In the genomic region with DNA sequence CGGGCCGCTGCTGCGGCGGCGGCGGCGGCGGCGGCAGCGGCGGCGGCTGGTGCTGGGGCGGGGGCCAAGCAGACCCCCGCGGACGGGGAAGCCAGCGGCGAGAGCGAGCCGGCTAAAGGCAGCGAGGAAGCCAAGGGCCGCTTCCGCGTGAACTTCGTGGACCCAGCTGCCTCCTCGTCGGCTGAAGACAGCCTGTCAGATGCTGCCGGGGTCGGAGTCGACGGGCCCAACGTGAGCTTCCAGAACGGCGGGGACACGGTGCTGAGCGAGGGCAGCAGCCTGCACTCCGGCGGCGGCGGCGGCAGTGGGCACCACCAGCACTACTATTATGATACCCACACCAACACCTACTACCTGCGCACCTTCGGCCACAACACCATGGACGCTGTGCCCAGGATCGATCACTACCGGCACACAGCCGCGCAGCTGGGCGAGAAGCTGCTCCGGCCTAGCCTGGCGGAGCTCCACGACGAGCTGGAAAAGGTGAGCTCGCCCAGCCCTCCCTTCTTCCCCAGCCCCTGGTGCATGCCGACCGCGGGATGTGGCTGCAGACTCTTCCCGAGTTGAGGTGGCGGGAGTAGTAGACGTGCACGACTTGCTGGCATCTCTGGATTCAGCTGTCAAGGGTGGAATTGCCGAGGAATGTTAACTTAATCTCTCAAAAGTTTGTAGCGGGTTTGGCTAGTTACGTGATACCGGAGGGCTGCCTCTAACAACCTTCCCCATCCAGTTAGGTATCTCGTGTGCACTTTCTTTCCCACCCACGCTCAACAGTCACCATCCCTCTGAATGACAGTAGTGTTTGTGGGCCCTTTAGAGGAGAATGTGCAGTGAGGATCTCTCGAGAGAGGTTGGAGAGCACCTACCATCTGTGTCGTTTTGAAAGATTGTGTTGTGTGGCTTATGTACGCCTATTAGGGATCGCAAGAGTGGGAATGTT, we compare ENCODE assay signal across 8 cellular contexts. TPM values are rescaled to one million over a fixed set of nuclear protein-coding genes. Genes with fewer than 3 reads are reported as not detected.
A peak's percentile ranks its signal among the peaks of the same experiment; 100 is the strongest.
DNase-seq lines count a peak whose midpoint lies in the region; ATAC-seq and TF ChIP-seq lines count a peak whose summit lies in the region.

No MANE protein-coding gene starts in this region.

- intact Hi-C loops in ascending aorta (cut with DNase I): loop anchor here (5.0 to 10.0 kb wide), 3 partner anchors 210 to 1008 kb away; a partner anchor contains a TSS
- intact Hi-C loops in sciatic nerve (cut with DNase I): no loop called here

- TF ChIP-seq CTCF in ascending aorta (IDR thresholded peaks at IDR 0.05): no peak

- peak overlapping the region; percentile 93 to 95 for H3K27ac ChIP-seq in ascending aorta

- H3K4me1 ChIP-seq in ascending aorta: peaks cover 0 to 8% of the 10 kb centered on the region in 2 donors

- peak; percentile 7 for ATAC-seq in GM19324 (IDR thresholded peaks at IDR 0.05; ENCODE audit: low FRiP score, unreplicated experiment)
- peak; percentile 15 for ATAC-seq in HG03442 (IDR thresholded peaks at IDR 0.05; ENCODE audit: unreplicated experiment)
- ATAC-seq in sciatic nerve: no peak

- H3K27me3 ChIP-seq in ascending aorta: no peaks in the 10 kb centered on the region

- peak overlapping the region; percentile 87 to 91 for H3K4me3 ChIP-seq in ascending aorta

- peak; percentile 47 for DNase-seq in Ammon's horn (ENCODE audit: low spot score)
- peak; percentile 10 to 50 (median 37) for DNase-seq in T-helper 1 cell
- peak in 1 of 2 donors; percentile 66 for DNase-seq in ascending aorta (ENCODE audit: low spot score in 2 of 2)
- peak; percentile 39 to 42 for DNase-seq in hippocampal formation (lab: John Stamatoyannopoulos, UW)
- DNase-seq in sciatic nerve (ENCODE audit: low spot score): peak; percentile 69
- DNase-seq in OCI-M2 (lab: John Stamatoyannopoulos, UW; ENCODE audit: unreplicated experiment): no peak

- no peaks in the 10 kb centered on the region for H3K36me3 ChIP-seq in ascending aorta

- H3K9me3 ChIP-seq in ascending aorta: no peaks in the 10 kb centered on the region

RNA-seq across cellular contexts. Expression of a gene that starts 0.9 kb away (rescaled TPM):
- total RNA-seq in ascending aorta: 11.8 TPM
- total RNA-seq in sciatic nerve: 96.6 TPM
